Comparison of ENCODE assay signal across 18 cellular contexts in the genomic region with DNA sequence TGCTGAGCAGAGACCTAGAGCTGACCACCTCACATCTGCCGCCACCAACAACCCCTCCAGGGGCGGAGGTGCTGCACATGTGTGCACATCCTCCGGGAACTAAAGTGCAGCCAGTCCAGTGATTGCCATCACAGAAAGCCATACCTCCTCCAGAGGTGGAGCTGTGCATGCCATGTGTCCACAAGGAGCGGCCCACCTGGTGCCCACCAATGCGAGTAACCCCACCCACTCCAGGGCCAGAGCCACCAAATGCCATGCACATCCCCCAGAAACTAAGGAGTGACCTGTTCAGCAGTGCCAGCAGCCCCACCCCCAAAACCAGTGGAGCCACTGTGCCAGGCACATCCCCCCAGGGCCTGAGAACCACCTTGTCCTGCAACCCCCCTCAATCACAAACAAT.
DNase-seq lines count a peak whose midpoint lies in the region; ATAC-seq, FAIRE-seq and TF ChIP-seq lines count a peak whose summit lies in the region.
"Had no signal": no experiment of that assay in that cellular context is flagged by ENCODE, and none has a peak within 500 bp of the region (broad histone marks: within the 10 kb centered on the region; RNA-seq: fewer than 3 reads in every experiment).

No MANE protein-coding gene starts in this region.

- H3K36me3 ChIP-seq in H1 (ENCODE audit: control insufficient read depth in 2 of 4, insufficient read depth in 4 of 4, low read length in 3 of 4) = no peaks in the 10 kb centered on the region; a peak in 1 of 8 replicates
- no peaks in the 10 kb centered on the region for H3K36me3 ChIP-seq in osteoblast (ENCODE audit: insufficient read depth, low read length)

- no peak overlapping the region for H3K14ac ChIP-seq in H1 (ENCODE audit: insufficient read length)

- H3K27me3 ChIP-seq in H1 (replicated peaks in 1 of 4; ENCODE audit: control insufficient read depth in 3 of 4, extremely low read depth in 1 of 4, insufficient read depth in 3 of 4, low read length in 3 of 4) (no peaks in the 10 kb centered on the region), osteoblast (ENCODE audit: insufficient read depth, low read length) (no peaks in the 10 kb centered on the region)

- H2AFZ ChIP-seq in H1 (ENCODE audit: low read length) (no peak overlapping the region), osteoblast (ENCODE audit: low read length) (no peak overlapping the region)

- no peak overlapping the region for H3K18ac ChIP-seq in H1 (ENCODE audit: extremely low read depth, low read length)

- TF ChIP-seq CTCF in H1 (IDR thresholded peaks at IDR 0.05; ENCODE audit: control extremely low read depth in 1 of 3, insufficient read depth in 1 of 3, low read depth in 1 of 3, low read length in 3 of 3) (no peak), osteoblast (IDR thresholded peaks at IDR 0.05; ENCODE audit: extremely low read depth, low read depth, low read length) (no peak)

- no peak for TF ChIP-seq EP300 in H1 (IDR thresholded peaks at IDR 0.05; ENCODE audit: borderline replicate concordance in 1 of 2, low read depth in 2 of 2, low read length in 2 of 2)

- no peak overlapping the region for H2BK120ac ChIP-seq in H1 (replicated peaks; ENCODE audit: low read depth, low read length)

- H4K8ac ChIP-seq in H1 (ENCODE audit: extremely low read depth, insufficient read depth, low read length) = no peak overlapping the region

- no peak for ATAC-seq in HG02759 (IDR thresholded peaks at IDR 0.05; ENCODE audit: unreplicated experiment)
- no peak for ATAC-seq in GM19455 (IDR thresholded peaks at IDR 0.05; ENCODE audit: unreplicated experiment)
- ATAC-seq: HCT116 had no signal

- no peaks in the 10 kb centered on the region for H3K23me2 ChIP-seq in H1 (ENCODE audit: low read depth, low read length)

- peaks cover 0 to 1% of the 10 kb centered on the region in 2 experiments for H4K20me1 ChIP-seq in H1 (replicated peaks in 1 of 2; ENCODE audit: control insufficient read depth in 1 of 2, insufficient read depth in 2 of 2, low read length in 2 of 2)
- no peaks in the 10 kb centered on the region for H4K20me1 ChIP-seq in osteoblast (ENCODE audit: insufficient read depth, low read length)

- no peak overlapping the region for H3K56ac ChIP-seq in H1 (replicated peaks; ENCODE audit: insufficient read length, low read depth, low read length)

- no peak overlapping the region for H2BK20ac ChIP-seq in H1 (ENCODE audit: low read length)

- H4K91ac ChIP-seq in H1 (replicated peaks; ENCODE audit: insufficient read length, low read length) = no peak overlapping the region

- H2BK5ac ChIP-seq in H1 (ENCODE audit: low read depth, low read length) = 0 out of 2 replicates have a peak overlapping the region, but pooled peaks have one; percentile 39

- H3K4me1 ChIP-seq in H1 (replicated peaks in 1 of 4; ENCODE audit: control insufficient read depth in 3 of 4, insufficient read depth in 4 of 4, low read length in 3 of 4) = peaks cover 0 to 5% (median 3%) of the 10 kb centered on the region in 4 experiments; a peak in 3 of 7 replicates
- H3K4me1 ChIP-seq in osteoblast (ENCODE audit: insufficient read depth, low read length) = no peaks in the 10 kb centered on the region

- DNase-seq in H1 (ENCODE audit: low read depth in 1 of 2, low spot score in 2 of 2) (no peak), osteoblast (ENCODE audit: insufficient read length, low spot score, missing footprints) (peak; percentile 6), urothelium cell line (ENCODE audit: low spot score) (no peak), cortex of kidney (lab: John Stamatoyannopoulos, UW) (no peak)
- DNase-seq: C1 segment of cervical spinal cord; Calu3; CD4-positive, alpha-beta memory T cell; COR-L47; DMS53; DMS79 treated with DMSO at 0.1 percent for 48 hours; GF-D8; GOT3; H7 had no signal

- no peak overlapping the region for H2BK12ac ChIP-seq in H1 (ENCODE audit: low read depth, low read length)

- POLR2A ChIA-PET in H1 (lab: Charles Lee; ENCODE audit: partially characterized antibody) = interaction anchor here (0.5 kb wide), 1 partner anchor 10 kb away, joined by 3 read pairs; no protein-coding TSS in a partner anchor

- H3K4me3 ChIP-seq in H1 (ENCODE audit: extremely low read depth in 1 of 4, insufficient read depth in 2 of 4, low read depth in 3 of 4, low read length in 4 of 4) (no peak overlapping the region), osteoblast (ENCODE audit: insufficient read depth, low read length) (no peak overlapping the region)

- no peak overlapping the region for H3K23ac ChIP-seq in H1 (ENCODE audit: insufficient read length)

- TF ChIP-seq RAD21 in H1 (IDR thresholded peaks at IDR 0.05 in 1 of 2, conservative IDR thresholded peaks at IDR 0.05 in 1 of 2; ENCODE audit: low read depth in 2 of 2, low read length in 2 of 2) = no peak

- H3K9ac ChIP-seq in H1 (replicated peaks in 1 of 4; ENCODE audit: extremely low read depth in 1 of 4, low read depth in 3 of 4, low read length in 3 of 4) = no peak overlapping the region

- H3K9me3 ChIP-seq in H1 (ENCODE audit: insufficient read depth in 2 of 2, low read depth in 1 of 2, low read length in 1 of 2) (no peaks in the 10 kb centered on the region), osteoblast (ENCODE audit: low read depth, low read length) (peaks cover 5% of the 10 kb centered on the region)

- H3K27ac ChIP-seq in H1 (ENCODE audit: low read depth, low read length) (no peak overlapping the region), osteoblast (ENCODE audit: low read depth, low read length) (no peak overlapping the region)

- TF ChIP-seq POLR2A in H1 (IDR thresholded peaks at IDR 0.05; ENCODE audit: control extremely low read depth in 1 of 2, low read depth in 2 of 2, low read length in 2 of 2) = no peak

- H4K5ac ChIP-seq in H1 (ENCODE audit: insufficient read length, low read depth, low read length) = no peak overlapping the region

- H3K4me2 ChIP-seq in H1 (ENCODE audit: insufficient read depth in 1 of 2, low read depth in 2 of 2, low read length in 2 of 2) (no peak overlapping the region), osteoblast (ENCODE audit: insufficient read depth, low read length) (no peak overlapping the region)

- no peak overlapping the region for H3K4ac ChIP-seq in H1 (replicated peaks; ENCODE audit: insufficient read length, low read depth, low read length)

- CTCF ChIA-PET in H1 (lab: Charles Lee; ENCODE audit: partially characterized antibody) = interaction anchor here (4.5 kb wide), 1 partner anchor 12 kb away, joined by 16 read pairs; no protein-coding TSS in a partner anchor

- no peak overlapping the region for H2AK5ac ChIP-seq in H1 (ENCODE audit: low read depth, low read length)

- peaks cover 2% of the 10 kb centered on the region; the same call in 1 of the 2 replicates for H3K79me1 ChIP-seq in H1 (ENCODE audit: low read depth, low read length)

- 91% methylated on average over 5 of the region's 5 CpGs; no CpG with 5 or more reads in 1 of the 2 experiments for WGBS in H1 (ENCODE audit: extremely low coverage in 1 of 2, insufficient coverage in 1 of 2, insufficient read length in 1 of 2, insufficient replicate concordance in 2 of 2, low coverage in 1 of 2, low lambda C conversion rate in 2 of 2, missing lambda C conversion rate in 1 of 2), 2 experiments

- no peak overlapping the region for H2BK15ac ChIP-seq in H1 (ENCODE audit: low read length)

- no peak for FAIRE-seq in H1 (lab: Jason Lieb, UNC)
- peak; percentile 30 for FAIRE-seq in urothelium cell line (lab: Jason Lieb, UNC)
- FAIRE-seq: GM12891, GM18507 had no signal

- H3K79me2 ChIP-seq in H1 (ENCODE audit: control insufficient read depth in 1 of 2, insufficient read depth in 2 of 2, low read length in 2 of 2) = no peaks in the 10 kb centered on the region
- no peaks in the 10 kb centered on the region for H3K79me2 ChIP-seq in osteoblast (ENCODE audit: insufficient read depth, low read length)

TF ChIP-seq in H1, 55 proteins besides CTCF, POLR2A, EP300 and RAD21:
- TF ChIP-seq CBX8 (IDR thresholded peaks at IDR 0.05; ENCODE audit: borderline replicate concordance, low read depth, low read length) (no peak), SRF (IDR thresholded peaks at IDR 0.05; ENCODE audit: low read depth, low read length) (no peak), GTF2F1 (IDR thresholded peaks at IDR 0.05; ENCODE audit: borderline replicate concordance, low read depth, low read length) (no peak)
